28 cellular contexts compared by ENCODE assay signal in genomic region chr12:44248436-44248835, GRCh38.
"Had no signal": no experiment of that assay in that cellular context is flagged by ENCODE, and none has a peak within 500 bp of the region (broad histone marks: within the 10 kb centered on the region; RNA-seq: fewer than 3 reads in every experiment).

No MANE protein-coding gene starts in this region.

- H3K9me3 ChIP-seq: suprapubic skin, testis, thoracic aorta, thyroid gland, tibial artery, tibial nerve, transverse colon, upper lobe of left lung, upper lobe of right lung, uterus, vagina had no signal

- H3K27ac Mint-ChIP-seq: stimulated activated effector memory CD8-positive, alpha-beta T cell treated with anti-CD3 and anti-CD28 coated beads, Interleukin-12 subunit alpha, Interleukin-12 subunit beta, amount 100 ng/mL, for 72 hours; stimulated activated memory B cell treated with anti-CD40 and anti-IgM and Interleukin-4, amounts not matched to agents 10 μg/mL and 1 μg/mL and 100 μg/mL, for 72 hours; stimulated activated naive B cell treated with anti-CD40 and anti-IgM and Interleukin-4, amounts not matched to agents 10 μg/mL and 1 μg/mL and 100 μg/mL, for 72 hours; stimulated activated naive CD8-positive, alpha-beta T cell treated with anti-CD3 and anti-CD28 coated beads, Interleukin-15, amount 100 ng/mL, for 72 hours; stimulated activated naive CD8-positive, alpha-beta T cell treated with anti-CD3 and anti-CD28 coated beads, Interleukin-15, Interleukin-2, amounts not matched to agents 100 ng/mL and 50 ng/mL, for 24 hours; type B pancreatic cell had no signal

- ATAC-seq: stimulated activated effector memory CD8-positive, alpha-beta T cell treated with anti-CD3 and anti-CD28 coated beads, Interleukin-12 subunit alpha, Interleukin-12 subunit beta, amount 100 ng/mL, for 72 hours; stimulated activated memory B cell treated with anti-CD40 and anti-IgM and Interleukin-4, amounts not matched to agents 10 μg/mL and 1 μg/mL and 100 μg/mL, for 72 hours; stimulated activated naive B cell treated with anti-CD40 and anti-IgM and Interleukin-4, amounts not matched to agents 10 μg/mL and 1 μg/mL and 100 μg/mL, for 72 hours; stimulated activated naive CD8-positive, alpha-beta T cell treated with anti-CD3 and anti-CD28 coated beads, Interleukin-15, amount 100 ng/mL, for 72 hours; stimulated activated naive CD8-positive, alpha-beta T cell treated with anti-CD3 and anti-CD28 coated beads, Interleukin-15, Interleukin-2, amounts not matched to agents 100 U/mL and 50 U/mL, for 24 hours; upper lobe of right lung had no signal

- H3K9me3 Mint-ChIP-seq: type B pancreatic cell had no signal

- H3K27me3 Mint-ChIP-seq: stimulated activated memory B cell treated with anti-CD40 and anti-IgM and Interleukin-4, amounts not matched to agents 10 μg/mL and 1 μg/mL and 100 μg/mL, for 72 hours; stimulated activated naive B cell treated with anti-CD40 and anti-IgM and Interleukin-4, amounts not matched to agents 10 μg/mL and 1 μg/mL and 100 μg/mL, for 72 hours; stimulated activated naive CD8-positive, alpha-beta T cell treated with anti-CD3 and anti-CD28 coated beads, Interleukin-15, amount 100 ng/mL, for 72 hours; stimulated activated naive CD8-positive, alpha-beta T cell treated with anti-CD3 and anti-CD28 coated beads, Interleukin-15, Interleukin-2, amounts not matched to agents 100 ng/mL and 50 ng/mL, for 24 hours; type B pancreatic cell had no signal

- H3K36me3 Mint-ChIP-seq: stimulated activated effector memory CD8-positive, alpha-beta T cell treated with anti-CD3 and anti-CD28 coated beads, Interleukin-12 subunit alpha, Interleukin-12 subunit beta, amount 100 ng/mL, for 72 hours; type B pancreatic cell had no signal

- H3K4me1 Mint-ChIP-seq: stimulated activated effector memory CD8-positive, alpha-beta T cell treated with anti-CD3 and anti-CD28 coated beads, Interleukin-12 subunit alpha, Interleukin-12 subunit beta, amount 100 ng/mL, for 72 hours; stimulated activated memory B cell treated with anti-CD40 and anti-IgM and Interleukin-4, amounts not matched to agents 10 μg/mL and 1 μg/mL and 100 μg/mL, for 72 hours; stimulated activated naive B cell treated with anti-CD40 and anti-IgM and Interleukin-4, amounts not matched to agents 10 μg/mL and 1 μg/mL and 100 μg/mL, for 72 hours; stimulated activated naive CD8-positive, alpha-beta T cell treated with anti-CD3 and anti-CD28 coated beads, Interleukin-15, amount 100 ng/mL, for 72 hours had no signal

- H3K4me3 Mint-ChIP-seq: stimulated activated effector memory CD8-positive, alpha-beta T cell treated with anti-CD3 and anti-CD28 coated beads, Interleukin-12 subunit alpha, Interleukin-12 subunit beta, amount 100 ng/mL, for 72 hours; stimulated activated memory B cell treated with anti-CD40 and anti-IgM and Interleukin-4, amounts not matched to agents 10 μg/mL and 1 μg/mL and 100 μg/mL, for 72 hours; stimulated activated naive B cell treated with anti-CD40 and anti-IgM and Interleukin-4, amounts not matched to agents 10 μg/mL and 1 μg/mL and 100 μg/mL, for 72 hours; stimulated activated naive CD8-positive, alpha-beta T cell treated with anti-CD3 and anti-CD28 coated beads, Interleukin-15, amount 100 ng/mL, for 72 hours; stimulated activated naive CD8-positive, alpha-beta T cell treated with anti-CD3 and anti-CD28 coated beads, Interleukin-15, Interleukin-2, amounts not matched to agents 100 ng/mL and 50 ng/mL, for 24 hours; type B pancreatic cell had no signal

- H3K36me3 ChIP-seq: stomach, suprapubic skin, thoracic aorta, thyroid gland, tibial artery, tibial nerve, transverse colon, upper lobe of left lung, upper lobe of right lung, uterus, vagina had no signal

- H3K27me3 ChIP-seq: stomach, suprapubic skin, testis, thyroid gland, tibial artery, tibial nerve, transverse colon, upper lobe of left lung, upper lobe of right lung, uterus, vagina had no signal

- H3K27ac ChIP-seq: stomach, suprapubic skin, testis, thoracic aorta, thyroid gland, tibial artery, tibial nerve, transverse colon, upper lobe of left lung, upper lobe of right lung, uterus, vagina had no signal

- H3K4me1 ChIP-seq: stomach, suprapubic skin, testis, thyroid gland, tibial artery, tibial nerve, transverse colon, upper lobe of left lung, upper lobe of right lung, uterus, vagina had no signal

- DNase-seq: stimulated activated CD4-positive, alpha-beta T cell treated with anti-CD3 and anti-CD28 coated beads, Interleukin-2, amount 100 ng/mL, for 48 hours; stimulated activated CD4-positive, alpha-beta T cell treated with anti-CD3 and anti-CD28 coated beads, Interleukin-4, amount 100 ng/mL, for 1 hour; stimulated activated CD4-positive, alpha-beta T cell treated with anti-CD3 and anti-CD28 coated beads, Interleukin-4, amount 100 ng/mL, for 24 hours; stimulated activated CD4-positive, alpha-beta T cell treated with anti-CD3 and anti-CD28 coated beads, Interleukin-4, amount 100 ng/mL, for 4 hours; stimulated activated CD8-positive, alpha-beta memory T cell treated with anti-CD3 and anti-CD28 coated beads, Interleukin-4, amount 100 ng/mL, for 48 hours; stimulated activated naive B cell treated with anti-CD40 and anti-IgM and Interleukin-4, amounts not matched to agents 10 μg/mL and 1 μg/mL and 100 μg/mL, for 72 hours; stimulated activated naive CD4-positive, alpha-beta T cell; stimulated activated naive CD4-positive, alpha-beta T cell treated with Interleukin-2 at 50 U/mL for 16 hours; stimulated activated naive CD8-positive, alpha-beta T cell treated with anti-CD3 and anti-CD28 coated beads, Interleukin-15, amount 100 ng/mL, for 72 hours; stimulated activated naive CD8-positive, alpha-beta T cell treated with anti-CD3 and anti-CD28 coated beads, Interleukin-15, Interleukin-2, amounts not matched to agents 100 U/mL and 50 U/mL, for 24 hours; stomach; substantia nigra; testis; thyroid gland; tibial artery; transverse colon; trophoblast cell; upper lobe of left lung; upper lobe of right lung; uterus had no signal

- H3K4me3 ChIP-seq: stomach, suprapubic skin, testis, thoracic aorta, thyroid gland, tibial artery, tibial nerve, transverse colon, upper lobe of left lung, upper lobe of right lung, uterus, vagina had no signal
